35 cellular contexts compared by ENCODE assay signal in genomic region chr19:8893419-8893818, GRCh38.
"Had no signal": no experiment of that assay in that cellular context is flagged by ENCODE, and none has a peak within 500 bp of the region (broad histone marks: within the 10 kb centered on the region; RNA-seq: fewer than 3 reads in every experiment).

No MANE protein-coding gene starts in this region.

- H3K36me3 ChIP-seq: adrenal gland, brain microvascular endothelial cell, breast epithelium, cardiac muscle cell had no signal

- H3K9me3 ChIP-seq: adrenal gland, body of pancreas, breast epithelium had no signal

- H3K4me1 ChIP-seq: adrenal gland, body of pancreas, breast epithelium had no signal

- FAIRE-seq: astrocyte, TTC549 had no signal

- H3K27me3 ChIP-seq: adrenal gland, body of pancreas, brain microvascular endothelial cell, breast epithelium, cardiac muscle cell had no signal

- H3K4me3 ChIP-seq: adrenal gland, body of pancreas, breast epithelium, cardiac muscle cell had no signal

- ATAC-seq: activated CD8-positive, alpha-beta T cell treated with anti-CD3 and anti-CD28 coated beads for 36 hours; activated naive CD4-positive, alpha-beta T cell treated with anti-CD3 and anti-CD28 coated beads, Interleukin-2, amount 50 U/mL, for 72 hours; activated T-cell treated with anti-CD3 and anti-CD28 coated beads, Interleukin-2, amount 50 U/mL, for 4 hours; activated T-cell treated with anti-CD3 and anti-CD28 coated beads, Interleukin-2, amount 50 U/mL, for 72 hours; activated T-helper 17 cell treated with anti-CD3 and anti-CD28 coated beads, Interleukin-2, amount 50 U/mL, for 72 hours; body of pancreas had no signal

- H3K27ac ChIP-seq: adrenal gland, body of pancreas, brain microvascular endothelial cell, breast epithelium, cardiac muscle cell, VCaP had no signal

- DNase-seq: activated B cell treated with CpG ODN at 0.5 μM for 24 hours; activated CD4-positive, alpha-beta memory T cell treated with anti-CD3 and anti-CD28 coated beads for 36 hours; activated CD4-positive, alpha-beta T cell treated with anti-CD3 and anti-CD28 coated beads for 4 hours; activated CD4-positive, alpha-beta T cell treated with anti-CD3 and anti-CD28 coated beads, Interleukin-2, amount 10 ng/mL, durations not matched to agents 24 days and 14 days; activated CD4-positive, alpha-beta T cell treated with anti-CD3 and anti-CD28 coated beads, Interleukin-2, amount 50 U/mL, for 1 hour; activated CD4-positive, alpha-beta T cell treated with anti-CD3 and anti-CD28 coated beads, Interleukin-2, amount 50 U/mL, for 4 hours; activated CD4-positive, CD25-positive, alpha-beta regulatory T cell treated with anti-CD3 and anti-CD28 coated beads, Interleukin-2, amount 50 U/mL, for 72 hours; activated CD8-positive, alpha-beta memory T cell treated with anti-CD3 and anti-CD28 coated beads, Interleukin-2, amount 50 U/mL, for 4 hours; activated CD8-positive, alpha-beta T cell treated with anti-CD3 and anti-CD28 coated beads for 36 hours; activated effector memory CD4-positive, alpha-beta T cell treated with anti-CD3 and anti-CD28 coated beads, Interleukin-2, amount 50 U/mL, for 16 hours; activated gamma-delta T cell treated with Interleukin-2 at 50 U/mL for 16 hours; activated naive CD4-positive, alpha-beta T cell; activated naive CD4-positive, alpha-beta T cell treated with anti-CD3 and anti-CD28 coated beads for 36 hours; activated naive CD4-positive, alpha-beta T cell treated with anti-CD3 and anti-CD28 coated beads, Interleukin-2, amount 50 U/mL, for 16 hours; activated naive CD8-positive, alpha-beta T cell treated with anti-CD3 and anti-CD28 coated beads for 36 hours; activated T-cell treated with anti-CD3 and anti-CD28 coated beads for 4 hours; activated T-cell treated with anti-CD3 and anti-CD28 coated beads, Interleukin-2, amount 50 U/mL, for 1 hour; activated T-cell treated with anti-CD3 and anti-CD28 coated beads, Interleukin-2, amount 50 U/mL, for 4 hours; activated T-cell treated with anti-CD3 and anti-CD28 coated beads, Interleukin-2, amount 50 U/mL, for 72 hours; adrenal gland; amniotic stem cell; aorta; body of pancreas; brain microvascular endothelial cell; caudate nucleus; cerebellar nuclear complex; T-helper 2 cell; T-helper 9 cell had no signal
